Comparison of ENCODE assay signal across 9 cellular contexts in genomic region chr15:43674175-43674574, GRCh38. TPM values are rescaled to one million over a fixed set of nuclear protein-coding genes. Genes with fewer than 3 reads are reported as not detected.
DNase-seq lines count a peak whose midpoint lies in the region; ATAC-seq, FAIRE-seq and TF ChIP-seq lines count a peak whose summit lies in the region.
"Not testable (repeated sequence)": the region's sequence is repeated elsewhere in the genome, so short reads cannot be mapped to it uniquely, and the experiment has no call there.
"Had no signal": no experiment of that assay in that cellular context is flagged by ENCODE, and none has a peak within 500 bp of the region (broad histone marks: within the 10 kb centered on the region; RNA-seq: fewer than 3 reads in every experiment).

No MANE protein-coding gene starts in this region.

- POLR2A ChIA-PET in GM12878 (lab: Charles Lee); endothelial cell of umbilical vein (lab: Charles Lee): not testable (repeated sequence)

- not testable (repeated sequence) for H3K9me1 ChIP-seq in endothelial cell of umbilical vein (replicated peaks; ENCODE audit: control insufficient read depth, extremely low read depth, insufficient read depth, low read length)

- TSS peak; percentile 68 for BruUV-seq in GM12878 (replicated peaks; lab: Mats Ljungman, UMichigan)
- BruUV-seq in endothelial cell of umbilical vein (replicated peaks; lab: Mats Ljungman, UMichigan), result not testable (repeated sequence)

- H4K20me1 ChIP-seq in GM12878 (ENCODE audit: control insufficient read depth, insufficient read depth); endothelial cell of umbilical vein (replicated peaks; ENCODE audit: control insufficient read depth, extremely low read depth, insufficient read depth, low read length): not testable (repeated sequence)

- H3K27ac Mint-ChIP-seq in activated T-cell treated with anti-CD3 and anti-CD28 coated beads, Interleukin-2, amount 50 U/mL, for 72 hours, result not testable (repeated sequence)

- H3K9ac ChIP-seq in GM12878 (ENCODE audit: control insufficient read depth, insufficient read depth, low read length); endothelial cell of umbilical vein (replicated peaks; ENCODE audit: extremely low read depth, insufficient read depth, low read length): not testable (repeated sequence)

- FAIRE-seq in GM19239 (lab: Jason Lieb, UNC) (peak; percentile 18), GM12878 (lab: Jason Lieb, UNC) (peak; percentile 79), endothelial cell of umbilical vein (lab: Jason Lieb, UNC) (peak; percentile 68)

- H3K4me2 ChIP-seq in GM12878 (ENCODE audit: control insufficient read depth, insufficient read depth); endothelial cell of umbilical vein (ENCODE audit: insufficient read depth, low read length): not testable (repeated sequence)

- not testable (repeated sequence) for TF ChIP-seq POLR2A in GM12878 (IDR thresholded peaks at IDR 0.05; ENCODE audit: low read depth, low read length); endothelial cell of umbilical vein (IDR thresholded peaks at IDR 0.05; ENCODE audit: low read depth, low read length)

- not testable (repeated sequence) for H3K4me3 Mint-ChIP-seq in activated T-cell treated with anti-CD3 and anti-CD28 coated beads, Interleukin-2, amount 50 U/mL, for 72 hours

- no CpG with 5 or more reads among the region's 1 CpG for WGBS in GM12878 (ENCODE audit: insufficient coverage, insufficient replicate concordance, low lambda C conversion rate, missing lambda C conversion rate)

- H3K9me3 Mint-ChIP-seq in activated T-cell treated with anti-CD3 and anti-CD28 coated beads, Interleukin-2, amount 50 U/mL, for 72 hours, result not testable (repeated sequence)

- H3K9me3 ChIP-seq in GM12878 (replicated peaks; ENCODE audit: control insufficient read depth, insufficient read depth, low read length); endothelial cell of umbilical vein (replicated peaks; ENCODE audit: control insufficient read depth, insufficient read depth, low read length): not testable (repeated sequence)

- H3K27me3 ChIP-seq in GM12878 (replicated peaks in 1 of 2; ENCODE audit: control insufficient read depth in 2 of 2, insufficient read depth in 2 of 2, low read length in 1 of 2); endothelial cell of umbilical vein (ENCODE audit: control insufficient read depth in 2 of 2, insufficient read depth in 2 of 2, low read length in 2 of 2): not testable (repeated sequence)

- not testable (repeated sequence) for H3K36me3 ChIP-seq in GM12878 (ENCODE audit: control insufficient read depth in 2 of 2, insufficient read depth in 2 of 2, low read length in 1 of 2); endothelial cell of umbilical vein (ENCODE audit: control insufficient read depth in 2 of 2, extremely low read depth in 1 of 2, insufficient read depth in 2 of 2, low read length in 2 of 2)

- CTCF ChIA-PET in GM12878 (lab: Yijun Ruan, JAX); endothelial cell of umbilical vein (lab: Charles Lee): not testable (repeated sequence)

- TF ChIP-seq CTCF in GM12878 (IDR thresholded peaks at IDR 0.05 in 2 of 3, conservative IDR thresholded peaks at IDR 0.05 in 1 of 3; ENCODE audit: control insufficient read depth in 2 of 3, extremely low read depth in 1 of 3, insufficient read depth in 1 of 3, low read depth in 3 of 3, low read length in 3 of 3); endothelial cell of umbilical vein (IDR thresholded peaks at IDR 0.05; ENCODE audit: extremely low read depth in 1 of 2, insufficient read depth in 1 of 2, low read depth in 1 of 2, low read length in 2 of 2): not testable (repeated sequence)

- TF ChIP-seq RAD21 in GM12878 (IDR thresholded peaks at IDR 0.05; ENCODE audit: insufficient read depth, low read depth, low read length), result not testable (repeated sequence)

- dilution Hi-C loops in endothelial cell of umbilical vein (cut with MboI; ENCODE audit: extremely low pct_ligation_motif_present, low sequenced_read_pairs), result not testable (repeated sequence)

- TF ChIP-seq EP300 in GM12878 (IDR thresholded peaks at IDR 0.05; ENCODE audit: borderline replicate concordance in 1 of 2, control insufficient read depth in 1 of 2, low read depth in 2 of 2, low read length in 2 of 2), result not testable (repeated sequence)

- not testable (repeated sequence) for H3K4me3 ChIP-seq in GM12878; endothelial cell of umbilical vein (replicated peaks in 1 of 3; ENCODE audit: insufficient read depth in 1 of 3, low read depth in 1 of 3, low read length in 3 of 3)

- peak; percentile 62 to 87 for ATAC-seq in activated T-cell treated with anti-CD3 and anti-CD28 coated beads, Interleukin-2, amount 50 U/mL, for 72 hours (replicated peaks in 1 of 2)
- ATAC-seq in GM12878, result not testable (repeated sequence)

- not testable (repeated sequence) for H3K27me3 Mint-ChIP-seq in activated T-cell treated with anti-CD3 and anti-CD28 coated beads, Interleukin-2, amount 50 U/mL, for 72 hours (ENCODE audit: low read depth)

- RAD21 ChIA-PET in GM12878 (lab: Charles Lee; ENCODE audit: unreplicated experiment), result not testable (repeated sequence)

- not testable (repeated sequence) for H3K4me1 Mint-ChIP-seq in activated T-cell treated with anti-CD3 and anti-CD28 coated beads, Interleukin-2, amount 50 U/mL, for 72 hours (ENCODE audit: low read depth)

- not testable (repeated sequence) for H3K4me1 ChIP-seq in GM12878 (ENCODE audit: control insufficient read depth, insufficient read depth, low read length); endothelial cell of umbilical vein (ENCODE audit: control insufficient read depth, extremely low read depth, insufficient read depth, low read length)

- not testable (repeated sequence) for DNase-seq in GM19239 (ENCODE audit: insufficient read length, low spot score); activated T-cell treated with anti-CD3 and anti-CD28 coated beads, Interleukin-2, amount 50 U/mL, for 72 hours; GM12878 (ENCODE audit: low read depth, low spot score); endothelial cell of umbilical vein (ENCODE audit: low read depth, low spot score)

- in situ Hi-C loops in GM12878 (cut with MboI), result not testable (repeated sequence)

- H3K79me2 ChIP-seq in GM12878 (ENCODE audit: control insufficient read depth, insufficient read depth, low read length); endothelial cell of umbilical vein (ENCODE audit: control insufficient read depth, insufficient read depth, low read length): not testable (repeated sequence)

- SMC1A ChIA-PET in GM12878 (lab: Charles Lee; ENCODE audit: uncharacterized antibody, unreplicated experiment), result not testable (repeated sequence)

- not testable (repeated sequence) for H3K27ac ChIP-seq in GM12878 (ENCODE audit: control insufficient read depth, insufficient read depth); endothelial cell of umbilical vein (ENCODE audit: insufficient read depth, low read depth, low read length)

- intact Hi-C loops in GM12878 (cut with micrococcal nuclease; ENCODE audit: unreplicated experiment); endothelial cell of umbilical vein (cut with micrococcal nuclease): not testable (repeated sequence)

- H2AFZ ChIP-seq in GM12878 (ENCODE audit: control insufficient read depth, low read depth, low read length); endothelial cell of umbilical vein (ENCODE audit: low read depth, low read length): not testable (repeated sequence)

- not testable (repeated sequence) for H3K36me3 Mint-ChIP-seq in activated T-cell treated with anti-CD3 and anti-CD28 coated beads, Interleukin-2, amount 50 U/mL, for 72 hours (ENCODE audit: insufficient read depth in 2 of 2)

RNA-seq across cellular contexts. Expression of gene CKMT1A, which starts 19.5 kb away (rescaled TPM):
- total RNA-seq in activated T-cell treated with anti-CD3 and anti-CD28 coated beads, Interleukin-2, amount 50 U/mL, for 72 hours, result 1 to 10 TPM in 1 of 2 donors, not detected in 1; 1.0 TPM
- total RNA-seq in GM12878 (2013; cell fraction: nucleolus; rRNA removed), result not detected in 2 replicates
- not detected in 2 replicates for total RNA-seq in GM12878 (2014; rRNA removed)
- not detected in 2 replicates for total RNA-seq in GM12878 (2014; rRNA removed; fragmentation: Illumina TruSeq; extraction: Trizol)
- total RNA-seq in GM12878 (2021), result 0.13 TPM in 1 of 2 replicates, not detected in the other
- not detected for polyA plus RNA-seq in GM12878 (2011; ENCODE audit: low read depth)
- not detected in 2 replicates for polyA plus RNA-seq in GM12878 (2011; rRNA removed)
- not detected in 2 replicates for polyA plus RNA-seq in GM12878 (2011; cell fraction: cytosol; rRNA removed)
- polyA plus RNA-seq in GM12878 (2011; cell fraction: nucleus; rRNA removed), result not detected in 2 replicates
- polyA plus RNA-seq in GM12878 (2012), result not detected in 2 replicates
- not detected in 2 replicates for polyA plus RNA-seq in GM12878 (2014; fragmentation: Illumina TruSeq; extraction: Trizol)
- polyA plus RNA-seq in GM12878 (2014; fragmentation: Nextera tagmentation; extraction: Ambion mirVana), result under 1 TPM in 1 of 2 experiments, not detected in 1; 0.05 TPM
- polyA plus RNA-seq in GM12878 (2014; rRNA removed), result not detected in 2 replicates
- not detected for polyA plus RNA-seq in GM12878 (2016; fragmentation: Nextera tagmentation; extraction: Ambion mirVana)
- not detected in 2 replicates for polyA minus RNA-seq in GM12878 (2011; rRNA and poly(A)+ RNA removed)
- not detected in 2 replicates for polyA minus RNA-seq in GM12878 (2011; cell fraction: cytosol; rRNA and poly(A)+ RNA removed)
- polyA minus RNA-seq in GM12878 (2011; cell fraction: nucleus; rRNA and poly(A)+ RNA removed), result not detected in 2 replicates
- not detected in 2 replicates for total RNA-seq in endothelial cell of umbilical vein
- polyA plus RNA-seq in endothelial cell of umbilical vein, result not detected in 2 replicates
- not detected in 2 replicates for polyA plus RNA-seq in endothelial cell of umbilical vein (2011; cell fraction: cytosol; rRNA removed)
- polyA plus RNA-seq in endothelial cell of umbilical vein (2011; cell fraction: nucleus; rRNA removed), result not detected in 2 replicates
- polyA plus RNA-seq in endothelial cell of umbilical vein (2012), result not detected in 2 replicates
- polyA minus RNA-seq in endothelial cell of umbilical vein, result 0.79 TPM in 1 of 2 replicates, not detected in the other
- polyA minus RNA-seq in endothelial cell of umbilical vein (2011; cell fraction: cytosol; rRNA and poly(A)+ RNA removed), result not detected
- not detected in 2 replicates for polyA minus RNA-seq in endothelial cell of umbilical vein (2011; cell fraction: nucleus; rRNA and poly(A)+ RNA removed)
- total RNA-seq: CD4-positive, alpha-beta T cell; CD8-positive, alpha-beta memory T cell; GM23248 had no signal
- polyA plus RNA-seq: CD14-positive monocyte; CD8-positive, alpha-beta memory T cell; GM23248 had no signal

RNA-seq across cellular contexts. Expression of gene CATSPER2, which starts 25.5 kb away (rescaled TPM):
- 1 to 10 TPM; 4.5 to 6.9 TPM for total RNA-seq in activated T-cell treated with anti-CD3 and anti-CD28 coated beads, Interleukin-2, amount 50 U/mL, for 72 hours
- 35.4 and 35.8 TPM in 2 replicates for total RNA-seq in GM12878 (2013; cell fraction: nucleolus; rRNA removed)
- total RNA-seq in GM12878 (2014; rRNA removed), result 1.1 and 2.1 TPM in 2 replicates
- 2.6 and 2.7 TPM in 2 replicates for total RNA-seq in GM12878 (2014; rRNA removed; fragmentation: Illumina TruSeq; extraction: Trizol)
- 2.3 and 4.3 TPM in 2 replicates for total RNA-seq in GM12878 (2021)
- 2.5 TPM for polyA plus RNA-seq in GM12878 (2011; ENCODE audit: low read depth)
- polyA plus RNA-seq in GM12878 (2011; rRNA removed), result 5.6 TPM in 2 replicates
- 2.5 and 3.2 TPM in 2 replicates for polyA plus RNA-seq in GM12878 (2011; cell fraction: cytosol; rRNA removed)
- 13.6 and 14.9 TPM in 2 replicates for polyA plus RNA-seq in GM12878 (2011; cell fraction: nucleus; rRNA removed)
- polyA plus RNA-seq in GM12878 (2012), result 3.8 and 4.1 TPM in 2 replicates
- polyA plus RNA-seq in GM12878 (2014; fragmentation: Illumina TruSeq; extraction: Trizol), result 4.4 and 7.2 TPM in 2 replicates
- 1 to 10 TPM in 1 of 2 experiments, under 1 TPM in 1; 0.64 to 2.4 TPM for polyA plus RNA-seq in GM12878 (2014; fragmentation: Nextera tagmentation; extraction: Ambion mirVana)
- 3.3 and 3.6 TPM in 2 replicates for polyA plus RNA-seq in GM12878 (2014; rRNA removed)
- 1 to 10 TPM; 2.5 to 3.5 TPM for polyA plus RNA-seq in GM12878 (2016; fragmentation: Nextera tagmentation; extraction: Ambion mirVana)
- polyA minus RNA-seq in GM12878 (2011; rRNA and poly(A)+ RNA removed), result 8.3 and 9.4 TPM in 2 replicates
- 1.9 and 4.1 TPM in 2 replicates for polyA minus RNA-seq in GM12878 (2011; cell fraction: cytosol; rRNA and poly(A)+ RNA removed)
- polyA minus RNA-seq in GM12878 (2011; cell fraction: nucleus; rRNA and poly(A)+ RNA removed), result 4.2 and 11.0 TPM in 2 replicates
- total RNA-seq in endothelial cell of umbilical vein, result 3.8 and 6.1 TPM in 2 replicates
- 1.4 and 1.9 TPM in 2 replicates for polyA plus RNA-seq in endothelial cell of umbilical vein
- 0.66 and 1.1 TPM in 2 replicates for polyA plus RNA-seq in endothelial cell of umbilical vein (2011; cell fraction: cytosol; rRNA removed)
- polyA plus RNA-seq in endothelial cell of umbilical vein (2011; cell fraction: nucleus; rRNA removed), result 11.6 TPM in 2 replicates
- 1.1 and 3.8 TPM in 2 replicates for polyA plus RNA-seq in endothelial cell of umbilical vein (2012)
- 3.1 and 5.4 TPM in 2 replicates for polyA minus RNA-seq in endothelial cell of umbilical vein
- 1.7 TPM for polyA minus RNA-seq in endothelial cell of umbilical vein (2011; cell fraction: cytosol; rRNA and poly(A)+ RNA removed)
- polyA minus RNA-seq in endothelial cell of umbilical vein (2011; cell fraction: nucleus; rRNA and poly(A)+ RNA removed), result 4.3 and 4.8 TPM in 2 replicates
- total RNA-seq: GM23248, H4 had no signal
- polyA plus RNA-seq: CD14-positive monocyte had no signal

RNA-seq across cellular contexts. Expression of gene STRC, which starts 55.6 kb away (rescaled TPM):
- total RNA-seq in activated T-cell treated with anti-CD3 and anti-CD28 coated beads, Interleukin-2, amount 50 U/mL, for 72 hours, result 1 to 10 TPM; 1.1 to 3.3 TPM
- 11.8 and 13.3 TPM in 2 replicates for total RNA-seq in GM12878 (2013; cell fraction: nucleolus; rRNA removed)
- total RNA-seq in GM12878 (2014; rRNA removed) (0.23 and 0.27 TPM in 2 replicates), GM12878 (2014; rRNA removed; fragmentation: Illumina TruSeq; extraction: Trizol) (0.04 and 0.14 TPM in 2 replicates), GM12878 (2021) (0.16 and 0.28 TPM in 2 replicates), endothelial cell of umbilical vein (0.14 TPM in 1 of 2 replicates, not detected in the other)
- 0.64 TPM for polyA plus RNA-seq in GM12878 (2011; ENCODE audit: low read depth)
- polyA plus RNA-seq in GM12878 (2011; rRNA removed) (0.43 and 0.45 TPM in 2 replicates), GM12878 (2014; fragmentation: Illumina TruSeq; extraction: Trizol) (0.16 and 0.22 TPM in 2 replicates), GM12878 (2014; fragmentation: Nextera tagmentation; extraction: Ambion mirVana) (under 1 TPM in 1 of 2 experiments, not detected in 1; 0.10 TPM), GM12878 (2014; rRNA removed) (0.14 and 0.38 TPM in 2 replicates), GM12878 (2016; fragmentation: Nextera tagmentation; extraction: Ambion mirVana) (under 1 TPM; 0.16 to 0.21 TPM), endothelial cell of umbilical vein (0.10 and 0.25 TPM in 2 replicates)
- 0.27 and 0.35 TPM in 2 replicates for polyA plus RNA-seq in GM12878 (2011; cell fraction: cytosol; rRNA removed)
- 3.8 and 4.2 TPM in 2 replicates for polyA plus RNA-seq in GM12878 (2011; cell fraction: nucleus; rRNA removed)
- polyA plus RNA-seq in GM12878 (2012), result 1.4 and 1.7 TPM in 2 replicates
- polyA minus RNA-seq in GM12878 (2011; rRNA and poly(A)+ RNA removed), result 0.44 and 0.82 TPM in 2 replicates
- polyA minus RNA-seq in GM12878 (2011; cell fraction: cytosol; rRNA and poly(A)+ RNA removed), result not detected in 2 replicates
- 0.97 and 1.2 TPM in 2 replicates for polyA minus RNA-seq in GM12878 (2011; cell fraction: nucleus; rRNA and poly(A)+ RNA removed)
- not detected in 2 replicates for polyA plus RNA-seq in endothelial cell of umbilical vein (2011; cell fraction: cytosol; rRNA removed)
- 1.3 and 1.6 TPM in 2 replicates for polyA plus RNA-seq in endothelial cell of umbilical vein (2011; cell fraction: nucleus; rRNA removed)
- not detected in 2 replicates for polyA plus RNA-seq in endothelial cell of umbilical vein (2012)
- polyA minus RNA-seq in endothelial cell of umbilical vein, result 0.28 and 1.5 TPM in 2 replicates
- polyA minus RNA-seq in endothelial cell of umbilical vein (2011; cell fraction: cytosol; rRNA and poly(A)+ RNA removed), result not detected
- 0.34 TPM in 1 of 2 replicates, not detected in the other for polyA minus RNA-seq in endothelial cell of umbilical vein (2011; cell fraction: nucleus; rRNA and poly(A)+ RNA removed)
- polyA plus RNA-seq: CD14-positive monocyte; CD8-positive, alpha-beta memory T cell had no signal
